Comparison of ENCODE assay signal across 10 cellular contexts in the genomic region with DNA sequence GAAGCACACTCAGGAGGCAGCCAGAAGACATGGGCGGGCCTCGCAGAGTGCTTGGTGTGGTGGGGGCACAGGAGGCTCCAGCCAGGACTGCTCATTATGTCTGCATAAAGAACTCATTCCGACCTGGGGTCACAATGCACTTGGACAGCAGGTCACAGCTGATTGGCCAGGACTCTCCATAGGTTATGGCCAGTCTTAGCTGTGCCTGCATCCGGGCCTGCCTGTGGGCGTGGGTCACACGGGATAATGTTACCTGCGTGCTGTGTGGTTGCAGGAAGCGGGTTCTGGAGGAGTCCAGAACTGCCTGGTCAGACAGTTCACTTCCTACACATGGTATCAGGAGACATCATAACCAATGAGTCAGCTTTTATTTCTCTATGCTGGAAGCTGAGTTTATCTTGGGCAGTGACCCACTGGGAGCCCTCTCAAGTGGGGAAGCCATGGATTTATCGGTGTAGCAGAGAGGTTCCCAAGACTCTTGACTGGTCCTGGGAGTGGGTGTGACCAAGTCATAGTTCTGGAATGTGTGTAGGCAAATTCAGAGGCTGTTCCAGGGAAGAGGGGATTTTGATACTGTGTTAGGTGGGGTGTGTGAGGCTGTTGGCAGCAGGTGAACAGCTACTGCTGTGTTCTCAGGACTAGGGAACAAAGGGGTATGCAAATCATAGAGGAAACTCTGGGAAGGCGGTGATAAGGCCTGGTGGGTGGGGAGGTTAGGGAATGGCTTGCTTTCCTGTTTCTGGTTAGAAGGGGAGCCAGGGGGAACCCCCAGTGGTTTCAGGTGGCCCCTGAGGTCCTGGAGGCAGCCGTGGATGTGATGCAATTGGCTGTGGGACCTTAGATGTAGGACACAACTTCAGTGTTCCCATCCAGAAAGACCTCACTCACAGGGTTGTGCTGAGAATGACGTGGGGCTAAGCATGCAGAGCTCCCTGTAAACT. TPM values are rescaled to one million over a fixed set of nuclear protein-coding genes. Genes with fewer than 3 reads are reported as not detected.
DNase-seq lines count a peak whose midpoint lies in the region; ATAC-seq and TF ChIP-seq lines count a peak whose summit lies in the region.
"Had no signal": no experiment of that assay in that cellular context is flagged by ENCODE, and none has a peak within 500 bp of the region (broad histone marks: within the 10 kb centered on the region; RNA-seq: fewer than 3 reads in every experiment).

No MANE protein-coding gene starts in this region.

- TF ChIP-seq CTCF in RWPE2 (IDR thresholded peaks at IDR 0.05; ENCODE audit: poor library complexity, severe bottlenecking) (no peak), foreskin keratinocyte (conservative IDR thresholded peaks at IDR 0.05) (no peak), gastrocnemius medialis (IDR thresholded peaks at IDR 0.05 in 4 of 5, conservative IDR thresholded peaks at IDR 0.05 in 1 of 5) (no peak)

- H3K4me3 ChIP-seq in RWPE2 (ENCODE audit: severe bottlenecking): no peak overlapping the region
- no peak overlapping the region for H3K4me3 ChIP-seq in gastrocnemius medialis

- no peaks in the 10 kb centered on the region for H3K9me3 ChIP-seq in RWPE2 (ENCODE audit: severe bottlenecking)
- H3K9me3 ChIP-seq in gastrocnemius medialis: no peaks in the 10 kb centered on the region

- in situ Hi-C loops in gastrocnemius medialis (cut with MboI; ENCODE audit: low sequenced_read_pairs in 4 of 4): loop anchor here (10.0 kb wide), 2 partner anchors 222 to 362 kb away; no protein-coding TSS in a partner anchor

- H3K4me1 ChIP-seq in RWPE2 (ENCODE audit: insufficient read depth, poor library complexity, severe bottlenecking) (peaks cover 35% of the 10 kb centered on the region), foreskin keratinocyte (peaks cover 37% of the 10 kb centered on the region), gastrocnemius medialis (peaks cover 0 to 9% of the 10 kb centered on the region in 2 donors)

- H3K27ac ChIP-seq in RWPE2 (ENCODE audit: poor library complexity, severe bottlenecking) (peak overlapping the region; percentile 89), foreskin keratinocyte (peak overlapping the region; percentile 100), gastrocnemius medialis (peak overlapping the region in 3 of 4 donors; percentile 29 to 33 (median 31))

- intact Hi-C loops in gastrocnemius medialis (cut with DNase I; ENCODE audit: low total_unique reads): no loop called here

- H3K27me3 ChIP-seq in RWPE2 (ENCODE audit: insufficient read depth, poor library complexity, severe bottlenecking) (no peaks in the 10 kb centered on the region), foreskin keratinocyte (no peaks in the 10 kb centered on the region), gastrocnemius medialis (no peaks in the 10 kb centered on the region)

- TF ChIP-seq POLR2A in gastrocnemius medialis (IDR thresholded peaks at IDR 0.05): no peak

- DNase-seq in GOT3 (lab: John Stamatoyannopoulos, UW): peak; percentile 24
- DNase-seq in RWPE2 (ENCODE audit: low spot score): no peak
- peak; percentile 99 for DNase-seq in foreskin keratinocyte
- no peak for DNase-seq in gastrocnemius medialis
- DNase-seq in NCI-H1694 treated with DMSO at 0.1 percent for 48 hours (lab: John Stamatoyannopoulos, UW): no peak
- no peak for DNase-seq in T-helper 9 cell
- DNase-seq: caudate nucleus, NCI-H524 had no signal

- H3K36me3 ChIP-seq in RWPE2 (ENCODE audit: low read depth) (no peaks in the 10 kb centered on the region), gastrocnemius medialis (no peaks in the 10 kb centered on the region)

- peak; percentile 71 for ATAC-seq in RWPE2 (ENCODE audit: low read depth)
- ATAC-seq in foreskin keratinocyte: peak; percentile 79
- peak; percentile 18 to 42 for ATAC-seq in gastrocnemius medialis
- ATAC-seq in HG03095 (IDR thresholded peaks at IDR 0.05; ENCODE audit: unreplicated experiment): no peak
- no peak for ATAC-seq in HG02798 (IDR thresholded peaks at IDR 0.05; ENCODE audit: poor library complexity, unreplicated experiment)

RNA-seq across cellular contexts. Expression of gene ARHGEF37, which starts 51.3 kb away (rescaled TPM):
- total RNA-seq in foreskin keratinocyte: 2.6 and 2.7 TPM in 2 replicates
- 0.96 and 1.2 TPM in 2 replicates for polyA plus RNA-seq in foreskin keratinocyte
- 10 to 100 TPM in 3 of 4 donors, 1 to 10 TPM in 1; 9.5 to 28.6 (median 21.0) TPM for total RNA-seq in gastrocnemius medialis

Comparison
In these comparisons a context has a peak if more than half of its experiments do, and no peak if none do; other contexts are left out.
1. DNase-seq: peak in GOT3 (single experiment) and foreskin keratinocyte (2 of 2); none in RWPE2 (single experiment), gastrocnemius medialis (0 of 2), NCI-H1694 treated with DMSO at 0.1 percent for 48 hours (single experiment) and T-helper 9 cell (single experiment).
2. ATAC-seq: peak in RWPE2 (single experiment), foreskin keratinocyte (single experiment) and gastrocnemius medialis (2 of 2); none in HG03095 (single experiment) and HG02798 (single experiment).
3. H3K27ac ChIP-seq: peak in every context shown above with its lines; median percentile 100 in foreskin keratinocyte; 89 in RWPE2; 31 in gastrocnemius medialis.